ENCODE assay signal across 21 cellular contexts in genomic region chr6:30806581-30807183, GRCh38.
DNase-seq lines count a peak whose midpoint lies in the region; ATAC-seq and TF ChIP-seq lines count a peak whose summit lies in the region.
"Had no signal": no experiment of that assay in that cellular context is flagged by ENCODE, and none has a peak within 500 bp of the region (broad histone marks: within the 10 kb centered on the region; RNA-seq: fewer than 3 reads in every experiment).

No MANE protein-coding gene starts in this region.

- no peaks in the 10 kb centered on the region for H3K36me3 ChIP-seq in neutrophil
- H3K36me3 ChIP-seq: BLaER1, MG63 had no signal

- intact Hi-C loops in activated CD4-positive, alpha-beta T cell treated with anti-CD3 and anti-CD28 coated beads for 36 hours (cut with DNase I, micrococcal nuclease): no loop called here
- intact Hi-C loops in activated CD4-positive, alpha-beta T cell treated with anti-CD3 and anti-CD28 coated beads, Interleukin-2, amount 10 ng/mL, durations not matched to agents 24 days and 14 days (cut with micrococcal nuclease): no loop called here

- H3K27me3 ChIP-seq in neutrophil: no peaks in the 10 kb centered on the region
- H3K27me3 ChIP-seq: BLaER1, MG63 had no signal

- no peak for TF ChIP-seq EP300 in Ishikawa (IDR thresholded peaks at IDR 0.05; ENCODE audit: borderline replicate concordance)

- TF ChIP-seq CTCF in neutrophil (IDR thresholded peaks at IDR 0.05): no peak

- no peak overlapping the region for H3K4me3 ChIP-seq in neutrophil (ENCODE audit: low read depth in 1 of 2, low read length in 1 of 2)
- H3K4me3 ChIP-seq: BLaER1, GM23338, MG63 had no signal

- no peak for DNase-seq in activated CD4-positive, alpha-beta T cell treated with anti-CD3 and anti-CD28 coated beads for 36 hours
- DNase-seq in activated CD4-positive, alpha-beta T cell treated with anti-CD3 and anti-CD28 coated beads, Interleukin-2, amount 10 ng/mL, durations not matched to agents 24 days and 14 days: no peak
- DNase-seq in activated naive CD8-positive, alpha-beta T cell treated with anti-CD3 and anti-CD28 coated beads, Interleukin-2, amount 50 U/mL, for 24 hours: peak; percentile 22
- DNase-seq in DMS 273 (lab: John Stamatoyannopoulos, UW; ENCODE audit: unreplicated experiment): no peak
- no peak for DNase-seq in T-helper 2 cell treated with Interferon-gamma antibody and Interleukin-4, amounts not matched to agents 5 μg/mL and 100 μg/mL, for 36 hours (ENCODE audit: low spot score)
- DNase-seq: 8988T; CD8-positive, alpha-beta T cell; DMS 273 treated with DMSO at 0.1 percent for 48 hours; GF-D8; MG63; NCI-H1092; NCI-H2081 treated with DMSO at 0.1 percent for 48 hours; NCI-H510A; NCI-H774; SHP77; SK-N-SH had no signal

- peaks cover 4% of the 10 kb centered on the region for H3K36me3 Mint-ChIP-seq in activated CD4-positive, alpha-beta T cell treated with anti-CD3 and anti-CD28 coated beads for 36 hours (ENCODE audit: low read depth)
- H3K36me3 Mint-ChIP-seq in activated CD4-positive, alpha-beta T cell treated with anti-CD3 and anti-CD28 coated beads, Interleukin-2, amount 10 ng/mL, durations not matched to agents 24 days and 14 days (ENCODE audit: low read depth): peaks cover 45% of the 10 kb centered on the region
- peaks cover 16% of the 10 kb centered on the region for H3K36me3 Mint-ChIP-seq in activated naive CD8-positive, alpha-beta T cell treated with anti-CD3 and anti-CD28 coated beads, Interleukin-2, amount 50 U/mL, for 24 hours (ENCODE audit: low read depth)
- peaks cover 30% of the 10 kb centered on the region for H3K36me3 Mint-ChIP-seq in T-helper 2 cell treated with Interferon-gamma antibody and Interleukin-4, amounts not matched to agents 5 μg/mL and 100 μg/mL, for 36 hours (ENCODE audit: low read depth)

- no peaks in the 10 kb centered on the region for H3K9me3 ChIP-seq in neutrophil
- H3K9me3 ChIP-seq: BLaER1, MG63, SK-N-SH had no signal

- ATAC-seq in activated CD4-positive, alpha-beta T cell treated with anti-CD3 and anti-CD28 coated beads for 36 hours: no peak
- ATAC-seq in activated naive CD8-positive, alpha-beta T cell treated with anti-CD3 and anti-CD28 coated beads, Interleukin-2, amount 50 U/mL, for 24 hours: no peak
- no peak for ATAC-seq in HG02571 (IDR thresholded peaks at IDR 0.05; ENCODE audit: unreplicated experiment)
- ATAC-seq: CD8-positive, alpha-beta T cell; GM23338 had no signal

- peak overlapping the region; percentile 43 for H3K27ac Mint-ChIP-seq in activated CD4-positive, alpha-beta T cell treated with anti-CD3 and anti-CD28 coated beads for 36 hours
- no peak overlapping the region for H3K27ac Mint-ChIP-seq in activated CD4-positive, alpha-beta T cell treated with anti-CD3 and anti-CD28 coated beads, Interleukin-2, amount 10 ng/mL, durations not matched to agents 24 days and 14 days
- H3K27ac Mint-ChIP-seq in activated naive CD8-positive, alpha-beta T cell treated with anti-CD3 and anti-CD28 coated beads, Interleukin-2, amount 50 U/mL, for 24 hours: peak overlapping the region; percentile 67
- no peak overlapping the region for H3K27ac Mint-ChIP-seq in T-helper 2 cell treated with Interferon-gamma antibody and Interleukin-4, amounts not matched to agents 5 μg/mL and 100 μg/mL, for 36 hours
- H3K27ac Mint-ChIP-seq: CD8-positive, alpha-beta T cell; GM23338 had no signal

- CTCF ChIA-PET in activated CD4-positive, alpha-beta T cell treated with anti-CD3 and anti-CD28 coated beads for 36 hours (lab: Charles Lee): no interaction called here

- H3K4me1 Mint-ChIP-seq in activated CD4-positive, alpha-beta T cell treated with anti-CD3 and anti-CD28 coated beads for 36 hours: peaks cover 63% of the 10 kb centered on the region
- H3K4me1 Mint-ChIP-seq in activated CD4-positive, alpha-beta T cell treated with anti-CD3 and anti-CD28 coated beads, Interleukin-2, amount 10 ng/mL, durations not matched to agents 24 days and 14 days: peaks cover 51% of the 10 kb centered on the region
- H3K4me1 Mint-ChIP-seq in activated naive CD8-positive, alpha-beta T cell treated with anti-CD3 and anti-CD28 coated beads, Interleukin-2, amount 50 U/mL, for 24 hours: peaks cover 77% of the 10 kb centered on the region
- H3K4me1 Mint-ChIP-seq in T-helper 2 cell treated with Interferon-gamma antibody and Interleukin-4, amounts not matched to agents 5 μg/mL and 100 μg/mL, for 36 hours (ENCODE audit: low read depth): peaks cover 40% of the 10 kb centered on the region

- POLR2A ChIA-PET in activated CD4-positive, alpha-beta T cell treated with anti-CD3 and anti-CD28 coated beads for 36 hours (lab: Charles Lee): interaction anchor here (0.5 kb wide), 1 partner anchor 189 kb away, joined by 6 read pairs; no protein-coding TSS in a partner anchor

- peaks cover 2% of the 10 kb centered on the region for H3K9me3 Mint-ChIP-seq in activated CD4-positive, alpha-beta T cell treated with anti-CD3 and anti-CD28 coated beads for 36 hours (ENCODE audit: low read depth)
- H3K9me3 Mint-ChIP-seq in activated CD4-positive, alpha-beta T cell treated with anti-CD3 and anti-CD28 coated beads, Interleukin-2, amount 10 ng/mL, durations not matched to agents 24 days and 14 days: peaks cover 17% of the 10 kb centered on the region
- H3K9me3 Mint-ChIP-seq in activated naive CD8-positive, alpha-beta T cell treated with anti-CD3 and anti-CD28 coated beads, Interleukin-2, amount 50 U/mL, for 24 hours: peaks cover 14% of the 10 kb centered on the region
- peaks cover 7% of the 10 kb centered on the region for H3K9me3 Mint-ChIP-seq in T-helper 2 cell treated with Interferon-gamma antibody and Interleukin-4, amounts not matched to agents 5 μg/mL and 100 μg/mL, for 36 hours
- H3K9me3 Mint-ChIP-seq: CD8-positive, alpha-beta T cell had no signal

- no peak overlapping the region for H3K4me3 Mint-ChIP-seq in activated CD4-positive, alpha-beta T cell treated with anti-CD3 and anti-CD28 coated beads for 36 hours
- H3K4me3 Mint-ChIP-seq in activated CD4-positive, alpha-beta T cell treated with anti-CD3 and anti-CD28 coated beads, Interleukin-2, amount 10 ng/mL, durations not matched to agents 24 days and 14 days: no peak overlapping the region
- peak overlapping the region; percentile 43 for H3K4me3 Mint-ChIP-seq in activated naive CD8-positive, alpha-beta T cell treated with anti-CD3 and anti-CD28 coated beads, Interleukin-2, amount 50 U/mL, for 24 hours
- H3K4me3 Mint-ChIP-seq in T-helper 2 cell treated with Interferon-gamma antibody and Interleukin-4, amounts not matched to agents 5 μg/mL and 100 μg/mL, for 36 hours: no peak overlapping the region
- H3K4me3 Mint-ChIP-seq: CD8-positive, alpha-beta T cell; GM23338 had no signal

- H3K27me3 Mint-ChIP-seq in activated CD4-positive, alpha-beta T cell treated with anti-CD3 and anti-CD28 coated beads for 36 hours: no peaks in the 10 kb centered on the region
- peaks cover 2% of the 10 kb centered on the region for H3K27me3 Mint-ChIP-seq in activated CD4-positive, alpha-beta T cell treated with anti-CD3 and anti-CD28 coated beads, Interleukin-2, amount 10 ng/mL, durations not matched to agents 24 days and 14 days
- H3K27me3 Mint-ChIP-seq in activated naive CD8-positive, alpha-beta T cell treated with anti-CD3 and anti-CD28 coated beads, Interleukin-2, amount 50 U/mL, for 24 hours: peaks cover 2% of the 10 kb centered on the region
- no peaks in the 10 kb centered on the region for H3K27me3 Mint-ChIP-seq in T-helper 2 cell treated with Interferon-gamma antibody and Interleukin-4, amounts not matched to agents 5 μg/mL and 100 μg/mL, for 36 hours (ENCODE audit: low read depth)

- TF ChIP-seq RAD21 in Ishikawa (IDR thresholded peaks at IDR 0.05; ENCODE audit: low read depth): no peak

- H3K4me1 ChIP-seq in neutrophil (ENCODE audit: control insufficient read depth in 1 of 2, insufficient read depth in 1 of 2, low read depth in 1 of 2, low read length in 1 of 2): peaks cover 62 to 65% of the 10 kb centered on the region in 2 experiments
- H3K4me1 ChIP-seq: BLaER1 had no signal

- peak overlapping the region; percentile 65 for H3K27ac ChIP-seq in neutrophil
- H3K27ac ChIP-seq: BLaER1 had no signal

TF ChIP-seq in Ishikawa, 13 proteins besides CTCF, POLR2A, EP300 and RAD21:
- no peak for TF ChIP-seq NFIC (IDR thresholded peaks at IDR 0.05)
- peak; percentile 45 for TF ChIP-seq TEAD4 (IDR thresholded peaks at IDR 0.05)

Comparison
In these comparisons a context has a peak if more than half of its experiments do, and no peak if none do; other contexts are left out.
1. H3K27ac Mint-ChIP-seq: peak in activated CD4-positive, alpha-beta T cell treated with anti-CD3 and anti-CD28 coated beads for 36 hours (single experiment) and activated naive CD8-positive, alpha-beta T cell treated with anti-CD3 and anti-CD28 coated beads, Interleukin-2, amount 50 U/mL, for 24 hours (single experiment); none in activated CD4-positive, alpha-beta T cell treated with anti-CD3 and anti-CD28 coated beads, Interleukin-2, amount 10 ng/mL, durations not matched to agents 24 days and 14 days (single experiment) and T-helper 2 cell treated with Interferon-gamma antibody and Interleukin-4, amounts not matched to agents 5 μg/mL and 100 μg/mL, for 36 hours (single experiment).